In genomic region chr2:211216221-211216620, GRCh38 we compare ENCODE assay signal across 10 cellular contexts.
DNase-seq lines count a peak whose midpoint lies in the region; ATAC-seq lines count a peak whose summit lies in the region.
"Had no signal": no experiment of that assay in that cellular context is flagged by ENCODE, and none has a peak within 500 bp of the region (broad histone marks: within the 10 kb centered on the region; RNA-seq: fewer than 3 reads in every experiment).

No MANE protein-coding gene starts in this region.

- DNase-seq in AML-193 (lab: John Stamatoyannopoulos, UW) (peak; percentile 19 to 23), HT-29 (ENCODE audit: low spot score) (peak; percentile 54), SK-N-DZ (ENCODE audit: low spot score) (peak; percentile 5), iPS DF 4.7 (ENCODE audit: extremely low read depth, low spot score) (peak; percentile 5), superior temporal gyrus (ENCODE audit: extremely low spot score) (no peak), SHP77 treated with DMSO at 0.1 percent for 48 hours (lab: John Stamatoyannopoulos, UW) (no peak), cardiac septum (ENCODE audit: low spot score) (no peak)
- DNase-seq: retina, uterus had no signal

- ATAC-seq in GM21381 (IDR thresholded peaks at IDR 0.05; ENCODE audit: unreplicated experiment) = no peak

- intact Hi-C loops in cardiac septum (cut with DNase I) = no loop called here

Comparison
In these comparisons a context has a peak if more than half of its experiments do, and no peak if none do; other contexts are left out.
1. DNase-seq: peak in AML-193 (2 of 2), HT-29 (single experiment), SK-N-DZ (single experiment) and iPS DF 4.7 (single experiment); none in superior temporal gyrus (single experiment), SHP77 treated with DMSO at 0.1 percent for 48 hours (single experiment) and cardiac septum (single experiment).